Comparison of ENCODE assay signal across 11 cellular contexts in genomic region chr3:156341831-156342416, GRCh38.
DNase-seq lines count a peak whose midpoint lies in the region; ATAC-seq and TF ChIP-seq lines count a peak whose summit lies in the region.
"Had no signal": no experiment of that assay in that cellular context is flagged by ENCODE, and none has a peak within 500 bp of the region (broad histone marks: within the 10 kb centered on the region; RNA-seq: fewer than 3 reads in every experiment).

No MANE protein-coding gene starts in this region.

- H3K4me1 Mint-ChIP-seq in CD4-positive, alpha-beta T cell (ENCODE audit: low read depth) = no peaks in the 10 kb centered on the region

- H3K27ac Mint-ChIP-seq in CD4-positive, alpha-beta T cell = no peak overlapping the region

- intact Hi-C loops in CD4-positive, alpha-beta T cell (cut with DNase I, micrococcal nuclease) = no loop called here

- no peaks in the 10 kb centered on the region for H3K9me3 Mint-ChIP-seq in CD4-positive, alpha-beta T cell

- H3K9ac ChIP-seq in Karpas-422 (ENCODE audit: low read length) = no peak overlapping the region

- POLR2A ChIA-PET in CD4-positive, alpha-beta T cell (lab: Charles Lee) = no interaction called here

- no peak for TF ChIP-seq POLR2A in upper lobe of left lung (IDR thresholded peaks at IDR 0.05)

- no peaks in the 10 kb centered on the region for H4K20me1 ChIP-seq in Karpas-422 (ENCODE audit: insufficient read depth, low read depth, low read length)

- H3K36me3 ChIP-seq in Karpas-422 (ENCODE audit: insufficient read depth, low read length) (no peaks in the 10 kb centered on the region), right atrium auricular region (no peaks in the 10 kb centered on the region), upper lobe of left lung (no peaks in the 10 kb centered on the region)

- peak; percentile 100 for ATAC-seq in GM19351 (IDR thresholded peaks at IDR 0.05; ENCODE audit: unreplicated experiment)
- ATAC-seq in HG02852 (IDR thresholded peaks at IDR 0.05; ENCODE audit: unreplicated experiment) = peak; percentile 100
- ATAC-seq in CD4-positive, alpha-beta T cell (ENCODE audit: poor library complexity) = no peak
- ATAC-seq in upper lobe of left lung (ENCODE audit: low FRiP score in 2 of 2) = no peak

- H3K4me3 Mint-ChIP-seq in CD4-positive, alpha-beta T cell = no peak overlapping the region

- no peak overlapping the region for H2AFZ ChIP-seq in Karpas-422 (ENCODE audit: low read length)

- H3K79me2 ChIP-seq in Karpas-422 (ENCODE audit: low read length) = no peaks in the 10 kb centered on the region

- H3K27me3 ChIP-seq in Karpas-422 (ENCODE audit: low read length) (no peaks in the 10 kb centered on the region), right atrium auricular region (no peaks in the 10 kb centered on the region), upper lobe of left lung (no peaks in the 10 kb centered on the region)
- peaks cover 5% of the 10 kb centered on the region for H3K27me3 ChIP-seq in CD4-positive, alpha-beta T cell (ENCODE audit: control insufficient read depth, insufficient read depth, low read length)

- H3K4me2 ChIP-seq in Karpas-422 (ENCODE audit: low read depth, low read length, poor library complexity, severe bottlenecking) = no peak overlapping the region

- H3K4me1 ChIP-seq in Karpas-422 (ENCODE audit: low read length) (0 out of 2 replicates have a peak, but pooled peaks cover 3% of the 10 kb centered on the region), right atrium auricular region (no peaks in the 10 kb centered on the region), upper lobe of left lung (no peaks in the 10 kb centered on the region)

- H3K27me3 Mint-ChIP-seq in CD4-positive, alpha-beta T cell = peaks cover 31% of the 10 kb centered on the region

- no peak for TF ChIP-seq EP300 in upper lobe of left lung (IDR thresholded peaks at IDR 0.05)

- no peaks in the 10 kb centered on the region for H3K36me3 Mint-ChIP-seq in CD4-positive, alpha-beta T cell (ENCODE audit: low read depth)

- H3K4me3 ChIP-seq in GM12865 (ENCODE audit: low read depth, low read length) = no peak overlapping the region
- H3K4me3 ChIP-seq in Karpas-422 (ENCODE audit: low read length) = no peak overlapping the region
- H3K4me3 ChIP-seq in right atrium auricular region = no peak overlapping the region
- H3K4me3 ChIP-seq in upper lobe of left lung = no peak overlapping the region

- H3K9me3 ChIP-seq in Karpas-422 (ENCODE audit: low read length) = no peaks in the 10 kb centered on the region
- no peaks in the 10 kb centered on the region for H3K9me3 ChIP-seq in CD4-positive, alpha-beta T cell (ENCODE audit: control insufficient read depth, low read length)
- no peaks in the 10 kb centered on the region for H3K9me3 ChIP-seq in right atrium auricular region
- no peaks in the 10 kb centered on the region for H3K9me3 ChIP-seq in upper lobe of left lung

- WGBS in upper lobe of left lung, 2 donors = 74 to 80% methylated on average over 6 of the region's 6 CpGs

- TF ChIP-seq CTCF in GM12865 (IDR thresholded peaks at IDR 0.05; ENCODE audit: insufficient read depth, low read depth, low read length, missing control alignments) (peak; percentile 38), right atrium auricular region (IDR thresholded peaks at IDR 0.05) (no peak), upper lobe of left lung (IDR thresholded peaks at IDR 0.05) (no peak)
- no peak for TF ChIP-seq CTCF in CD4-positive, alpha-beta T cell (IDR thresholded peaks at IDR 0.05)

- no peak overlapping the region for H3K27ac ChIP-seq in Karpas-422 (ENCODE audit: low read length)
- H3K27ac ChIP-seq in CD4-positive, alpha-beta T cell (ENCODE audit: low read depth, low read length) = no peak overlapping the region
- H3K27ac ChIP-seq in right atrium auricular region = no peak overlapping the region
- no peak overlapping the region for H3K27ac ChIP-seq in upper lobe of left lung

- peak; percentile 68 for DNase-seq in GM12865 (ENCODE audit: low read depth)
- peak; percentile 74 for DNase-seq in Karpas-422
- no peak for DNase-seq in CD4-positive, alpha-beta T cell
- no peak for DNase-seq in right atrium auricular region (ENCODE audit: low spot score)
- no peak for DNase-seq in stimulated activated CD4-positive, alpha-beta T cell treated with anti-CD3 and anti-CD28 coated beads, Interleukin-2, amount 100 ng/mL, for 48 hours
- no peak for DNase-seq in upper lobe of left lung
- DNase-seq: central memory CD4-positive, alpha-beta T cell; foreskin melanocyte; stimulated activated naive CD4-positive, alpha-beta T cell treated with Interleukin-2 at 50 U/mL for 16 hours had no signal

- H3K9me2 ChIP-seq in Karpas-422 (replicated peaks; ENCODE audit: insufficient read depth, low read length) = no peaks in the 10 kb centered on the region

- CTCF ChIA-PET in CD4-positive, alpha-beta T cell (lab: Charles Lee) = no interaction called here

Comparison
In these comparisons a context has a peak if more than half of its experiments do, and no peak if none do; other contexts are left out.
1. DNase-seq: peak in GM12865 (single experiment) and Karpas-422 (single experiment); none in CD4-positive, alpha-beta T cell (0 of 10), right atrium auricular region (single experiment), stimulated activated CD4-positive, alpha-beta T cell treated with anti-CD3 and anti-CD28 coated beads, Interleukin-2, amount 100 ng/mL, for 48 hours (0 of 2) and upper lobe of left lung (0 of 2).
2. ATAC-seq: peak in GM19351 (single experiment) and HG02852 (single experiment); none in CD4-positive, alpha-beta T cell (single experiment) and upper lobe of left lung (0 of 2).